In the genomic region with DNA sequence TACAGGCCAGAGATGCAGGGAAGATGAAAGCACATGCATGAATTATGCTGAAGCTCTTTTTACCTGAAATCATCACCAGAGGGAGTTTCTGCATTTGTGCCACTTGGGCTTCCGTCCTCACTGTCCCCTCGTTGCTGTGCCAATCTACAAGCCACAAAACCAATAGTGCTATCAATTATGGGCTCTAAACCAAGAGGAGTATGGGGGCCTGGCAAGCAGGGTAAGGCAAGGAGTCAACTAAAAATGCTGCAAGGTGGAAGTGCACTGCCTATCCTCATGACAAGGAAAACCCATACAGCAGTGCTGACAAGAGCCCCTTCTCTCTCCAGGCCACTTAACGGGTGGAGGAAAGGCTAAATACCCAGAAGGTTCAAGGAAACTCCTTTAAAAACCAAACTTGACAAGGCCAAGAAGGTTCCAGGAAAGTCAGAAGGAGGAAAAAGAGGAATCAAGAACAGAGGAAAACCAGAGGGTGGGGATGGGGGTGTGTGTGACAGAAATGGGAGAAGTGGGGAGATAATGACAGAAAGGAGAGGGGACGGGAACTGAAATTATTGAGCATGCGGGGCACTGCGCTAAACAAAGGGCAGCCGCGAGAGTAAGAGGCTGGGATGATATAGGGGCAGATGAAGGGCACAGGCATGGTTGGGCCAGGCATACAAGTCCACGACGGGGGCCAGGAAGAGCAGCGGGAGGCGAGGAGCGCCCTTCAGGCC, we compare ENCODE assay signal across 8 cellular contexts. TPM values are rescaled to one million over a fixed set of nuclear protein-coding genes. Genes with fewer than 3 reads are reported as not detected.
A peak's percentile ranks its signal among the peaks of the same experiment; 100 is the strongest.
DNase-seq lines count a peak whose midpoint lies in the region; TF ChIP-seq lines count a peak whose summit lies in the region.

No MANE protein-coding gene starts in this region.

- peak; percentile 8 to 32 for TF ChIP-seq CTCF in mammary epithelial cell (conservative IDR thresholded peaks at IDR 0.05 in 1 of 2, IDR thresholded peaks at IDR 0.05 in 1 of 2; ENCODE audit: extremely low read depth in 1 of 2, insufficient read depth in 1 of 2, low read depth in 1 of 2, low read length in 2 of 2)

- no peaks in the 10 kb centered on the region for H3K4me1 ChIP-seq in HUES48 (ENCODE audit: control insufficient read depth, insufficient read depth, low read length)
- H3K4me1 ChIP-seq in mammary epithelial cell (ENCODE audit: insufficient read depth, low read length), result peaks cover 20% of the 10 kb centered on the region

- WGBS in mammary epithelial cell (ENCODE audit: low coverage, missing lambda C conversion rate), result 4% methylated on average over 13 of the region's 13 CpGs

- H3K4me2 ChIP-seq in mammary epithelial cell (ENCODE audit: insufficient read depth, low read depth, low read length), result peak overlapping the region; percentile 86

- H3K9ac ChIP-seq in HUES48 (ENCODE audit: low read depth, low read length) (peak overlapping the region; percentile 63), mammary epithelial cell (ENCODE audit: insufficient read depth, low read length) (peak overlapping the region; percentile 66)

- in situ Hi-C loops in mammary epithelial cell (cut with MboI; ENCODE audit: low sequenced_read_pairs in 2 of 2), result loop anchor here in 1 of 2 donors (25.0 kb wide), 1 partner anchor 329 kb away; a partner anchor contains a TSS

- BruUV-seq in mammary epithelial cell (replicated peaks; lab: Mats Ljungman, UMichigan), result TSS peak; percentile 11

- H3K9me3 ChIP-seq in HUES48 (ENCODE audit: control insufficient read depth, insufficient read depth, low read length) (no peaks in the 10 kb centered on the region), mammary epithelial cell (replicated peaks; ENCODE audit: insufficient read depth, low read length) (no peaks in the 10 kb centered on the region)

- H3K27me3 ChIP-seq in HUES48 (ENCODE audit: control insufficient read depth, insufficient read depth, low read length) (no peaks in the 10 kb centered on the region), mammary epithelial cell (ENCODE audit: insufficient read depth, low read length) (no peaks in the 10 kb centered on the region), layer of hippocampus (ENCODE audit: control insufficient read depth, insufficient read depth, low read length) (no peaks in the 10 kb centered on the region)

- H3K4me3 ChIP-seq in HUES48 (ENCODE audit: low read depth, low read length) (peak overlapping the region; percentile 85), mammary epithelial cell (replicated peaks in 1 of 3; ENCODE audit: insufficient read depth in 1 of 3, low read depth in 2 of 3, low read length in 3 of 3) (peak overlapping the region; percentile 45 to 78 (median 66))

- H2AFZ ChIP-seq in mammary epithelial cell (ENCODE audit: low read depth, low read length), result peak overlapping the region; percentile 89

- CTCF ChIA-PET in mammary epithelial cell (lab: Charles Lee; ENCODE audit: low non-redundant PET), result interaction anchor here (0.6 kb wide), 1 partner anchor 75 kb away, joined by 3 read pairs; no protein-coding TSS in a partner anchor

- dilution Hi-C loops in mammary epithelial cell (cut with HindIII; ENCODE audit: low sequenced_read_pairs), result no loop called here

- H3K27ac ChIP-seq in HUES48 (ENCODE audit: low read depth, low read length), result peak overlapping the region; percentile 90
- H3K27ac ChIP-seq in mammary epithelial cell (ENCODE audit: insufficient read depth, low read depth, low read length), result peak overlapping the region; percentile 28
- H3K27ac ChIP-seq in layer of hippocampus (ENCODE audit: low read depth, low read length), result peak overlapping the region; percentile 89

- peak; percentile 55 for DNase-seq in NCI-H2171 treated with DMSO at 0.1 percent for 48 hours (lab: John Stamatoyannopoulos, UW)
- DNase-seq in NCI-H2171 (lab: John Stamatoyannopoulos, UW), result no peak
- DNase-seq in T-helper 1 cell, result peak in 4 of 5 donors; percentile 31 to 65 (median 48)
- peak; percentile 21 for DNase-seq in mammary epithelial cell
- peak; percentile 26 to 28 for DNase-seq in stimulated activated CD4-positive, alpha-beta T cell treated with anti-CD3 and anti-CD28 coated beads, Interleukin-4, amount 100 ng/mL, for 48 hours (ENCODE audit: low read depth in 2 of 2)
- DNase-seq in NCI-H774 (lab: John Stamatoyannopoulos, UW), result no peak

- H4K20me1 ChIP-seq in mammary epithelial cell (ENCODE audit: insufficient read depth, low read length), result no peaks in the 10 kb centered on the region

- H3K36me3 ChIP-seq in HUES48 (ENCODE audit: control insufficient read depth, insufficient read depth, low read length) (peaks cover 36% of the 10 kb centered on the region), mammary epithelial cell (ENCODE audit: insufficient read depth, low read length) (no peaks in the 10 kb centered on the region)

- intact Hi-C loops in mammary epithelial cell (cut with micrococcal nuclease), result no loop called here

- peaks cover 3% of the 10 kb centered on the region for H3K79me2 ChIP-seq in mammary epithelial cell (ENCODE audit: insufficient read depth, low read length)

RNA-seq across cellular contexts. Expression of a gene that starts 0.7 kb away (rescaled TPM):
- total RNA-seq in mammary epithelial cell, result 10 to 100 TPM; 16.2 to 24.5 TPM
- polyA plus RNA-seq in mammary epithelial cell, result 10.6 TPM
- 10.3 TPM for polyA minus RNA-seq in mammary epithelial cell

RNA-seq across cellular contexts. Expression of a gene that starts 8.7 kb away (rescaled TPM):
- 100 to 1,000 TPM; 134 to 169 TPM for total RNA-seq in mammary epithelial cell
- polyA plus RNA-seq in mammary epithelial cell, result 210 TPM
- 122 TPM for polyA minus RNA-seq in mammary epithelial cell

Comparison
In these comparisons a context has a peak if more than half of its experiments do, and no peak if none do; other contexts are left out.
1. DNase-seq: peak in NCI-H2171 treated with DMSO at 0.1 percent for 48 hours (single experiment), T-helper 1 cell (4 of 5), mammary epithelial cell (single experiment) and stimulated activated CD4-positive, alpha-beta T cell treated with anti-CD3 and anti-CD28 coated beads, Interleukin-4, amount 100 ng/mL, for 48 hours (2 of 2); none in NCI-H2171 (single experiment) and NCI-H774 (single experiment).
2. H3K27ac ChIP-seq: peak in every context shown above with its lines; median percentile 90 in HUES48; 89 in layer of hippocampus; 28 in mammary epithelial cell.